In genomic region chr15:99250001-99250400, GRCh38 we compare ENCODE assay signal across 1 cellular context.
TF ChIP-seq lines count a peak whose summit lies in the region.

No MANE protein-coding gene starts in this region.

TF ChIP-seq in IMR-90, 13 proteins besides CTCF, POLR2A, EP300 and RAD21:
- TF ChIP-seq RFX5 (IDR thresholded peaks at IDR 0.05; ENCODE audit: low read depth, low read length) (no peak), BHLHE40 (IDR thresholded peaks at IDR 0.05; ENCODE audit: low read depth, low read length) (no peak), CHD1 (IDR thresholded peaks at IDR 0.05; ENCODE audit: low read depth, low read length) (no peak), CEBPB (IDR thresholded peaks at IDR 0.05; ENCODE audit: low read depth, low read length) (no peak), USF2 (IDR thresholded peaks at IDR 0.05; ENCODE audit: low read depth, low read length) (no peak), MXI1 (IDR thresholded peaks at IDR 0.05; ENCODE audit: borderline replicate concordance, low read depth, low read length) (no peak)
